In genomic region chr4:82293304-82293703, GRCh38 we compare ENCODE assay signal across 11 cellular contexts.
DNase-seq lines count a peak whose midpoint lies in the region; ATAC-seq, FAIRE-seq and TF ChIP-seq lines count a peak whose summit lies in the region.
"Had no signal": no experiment of that assay in that cellular context is flagged by ENCODE, and none has a peak within 500 bp of the region (broad histone marks: within the 10 kb centered on the region; RNA-seq: fewer than 3 reads in every experiment).

No MANE protein-coding gene starts in this region.

- H2BK15ac ChIP-seq in mesendoderm (replicated peaks; ENCODE audit: low read depth): no peak overlapping the region

- no peaks in the 10 kb centered on the region for H3F3A ChIP-seq in GM23338 (replicated peaks; ENCODE audit: low read depth)

- FAIRE-seq in GM18507 (lab: Jason Lieb, UNC): peak; percentile 82
- FAIRE-seq: H1 had no signal

- no peaks in the 10 kb centered on the region for H3K9me3 Mint-ChIP-seq in activated naive CD8-positive, alpha-beta T cell (ENCODE audit: low read depth)
- H3K9me3 Mint-ChIP-seq in GM23338: no peaks in the 10 kb centered on the region

- no peak overlapping the region for H2BK5ac ChIP-seq in mesendoderm (ENCODE audit: low read length)

- H3K27me3 ChIP-seq in GM23338 (ENCODE audit: insufficient read depth): no peaks in the 10 kb centered on the region
- H3K27me3 ChIP-seq in mesendoderm (ENCODE audit: insufficient read depth, low read length, poor library complexity): no peaks in the 10 kb centered on the region
- H3K27me3 ChIP-seq: tibial artery had no signal

- H3K4me2 ChIP-seq in GM23338: no peak overlapping the region
- no peak overlapping the region for H3K4me2 ChIP-seq in mesendoderm (ENCODE audit: low read length)

- no peaks in the 10 kb centered on the region for H3K79me1 ChIP-seq in mesendoderm (ENCODE audit: low read length)

- peaks cover 12% of the 10 kb centered on the region for H3K4me1 Mint-ChIP-seq in activated naive CD8-positive, alpha-beta T cell (ENCODE audit: low read depth)
- no peaks in the 10 kb centered on the region for H3K4me1 Mint-ChIP-seq in GM23338

- no peak overlapping the region for H3K56ac ChIP-seq in mesendoderm (ENCODE audit: low read length)

- no peak overlapping the region for H3K23ac ChIP-seq in mesendoderm (ENCODE audit: low read length)

- H3K4me3 ChIP-seq in GM23338 (no peak overlapping the region), mesendoderm (ENCODE audit: low read length) (no peak overlapping the region)
- H3K4me3 ChIP-seq: psoas muscle, tibial artery had no signal

- H4K5ac ChIP-seq in mesendoderm (ENCODE audit: low read length): no peak overlapping the region

- H3K4ac ChIP-seq in mesendoderm (ENCODE audit: low read depth, low read length): no peak overlapping the region

- no CpG with 5 or more reads among the region's 2 CpGs for WGBS in mesendoderm (ENCODE audit: extremely low coverage, insufficient coverage, low lambda C conversion rate)

- H3K9ac ChIP-seq in mesendoderm (ENCODE audit: low read length): no peak overlapping the region

- H4K20me1 ChIP-seq in GM23338 (replicated peaks; ENCODE audit: insufficient read depth): no peaks in the 10 kb centered on the region

- no peak overlapping the region for H2BK120ac ChIP-seq in mesendoderm (ENCODE audit: low read depth, low read length)

- no peak overlapping the region for H3K27ac Mint-ChIP-seq in activated naive CD8-positive, alpha-beta T cell
- H3K27ac Mint-ChIP-seq in GM23338: no peak overlapping the region

- no peak overlapping the region for H2AK5ac ChIP-seq in mesendoderm (ENCODE audit: low read length)

- H3K27ac ChIP-seq in GM23338 (ENCODE audit: low read depth) (no peak overlapping the region), mesendoderm (ENCODE audit: low read depth, low read length) (no peak overlapping the region)
- H3K27ac ChIP-seq: psoas muscle, tibial artery had no signal

- H2AFZ ChIP-seq in GM23338: no peak overlapping the region

- no peak for TF ChIP-seq CTCF in GM23338 (conservative IDR thresholded peaks at IDR 0.05; ENCODE audit: low read depth in 2 of 2)

- no peak for DNase-seq in GM18507 (ENCODE audit: extremely low spot score, insufficient read length, low read depth)
- DNase-seq in GM23338 (ENCODE audit: low spot score): no peak
- no peak for DNase-seq in DMS 273 treated with DMSO at 0.1 percent for 48 hours (lab: John Stamatoyannopoulos, UW)
- no peak for DNase-seq in NCI-H2171 (lab: John Stamatoyannopoulos, UW)
- no peak for DNase-seq in mesendoderm
- DNase-seq: psoas muscle, tibial artery had no signal

- no peaks in the 10 kb centered on the region for H3K4me1 ChIP-seq in GM23338 (ENCODE audit: insufficient read depth)
- no peaks in the 10 kb centered on the region for H3K4me1 ChIP-seq in mesendoderm (ENCODE audit: control insufficient read depth, low read depth, low read length)
- H3K4me1 ChIP-seq: psoas muscle, tibial artery had no signal

- H3K4me3 Mint-ChIP-seq in activated naive CD8-positive, alpha-beta T cell: peak overlapping the region; percentile 27
- no peak overlapping the region for H3K4me3 Mint-ChIP-seq in GM23338

- no peak overlapping the region for H3K18ac ChIP-seq in mesendoderm (ENCODE audit: low read length)

- H4K8ac ChIP-seq in mesendoderm (ENCODE audit: low read depth, low read length): no peak overlapping the region

- ATAC-seq in GM21526 (IDR thresholded peaks at IDR 0.05; ENCODE audit: low FRiP score, unreplicated experiment) (peak; percentile 99), HG03521 (IDR thresholded peaks at IDR 0.05; ENCODE audit: unreplicated experiment) (peak; percentile 98), GM23338 (no peak)
- ATAC-seq: psoas muscle had no signal

- H3K9me2 ChIP-seq in GM23338 (ENCODE audit: insufficient read depth): no peaks in the 10 kb centered on the region

- H3K27me3 Mint-ChIP-seq in activated naive CD8-positive, alpha-beta T cell: no peaks in the 10 kb centered on the region
- no peaks in the 10 kb centered on the region for H3K27me3 Mint-ChIP-seq in GM23338 (ENCODE audit: insufficient read depth, low read depth, poor library complexity)

- no peaks in the 10 kb centered on the region for H3K79me2 ChIP-seq in GM23338 (replicated peaks; ENCODE audit: insufficient read depth)
- no peaks in the 10 kb centered on the region for H3K79me2 ChIP-seq in mesendoderm (ENCODE audit: control insufficient read depth, insufficient read depth, low read length)

- no peaks in the 10 kb centered on the region for H3K36me3 Mint-ChIP-seq in activated naive CD8-positive, alpha-beta T cell
- H3K36me3 Mint-ChIP-seq in GM23338 (ENCODE audit: low read depth): no peaks in the 10 kb centered on the region

- no peaks in the 10 kb centered on the region for H3K36me3 ChIP-seq in GM23338 (ENCODE audit: insufficient read depth)
- no peaks in the 10 kb centered on the region for H3K36me3 ChIP-seq in mesendoderm (ENCODE audit: control insufficient read depth, insufficient read depth, low read length)
- H3K36me3 ChIP-seq: tibial artery had no signal

TF ChIP-seq in GM23338, 12 proteins besides CTCF, POLR2A, EP300 and RAD21 (continues in another document):
- TF ChIP-seq ZNF331 (CRISPR knock-in tag; IDR thresholded peaks at IDR 0.05; ENCODE audit: low read depth): no peak
- TF ChIP-seq ETS1 (IDR thresholded peaks at IDR 0.05): no peak
- TF ChIP-seq EZH2phosphoT487 (IDR thresholded peaks at IDR 0.05; ENCODE audit: unreplicated experiment): no peak
- no peak for TF ChIP-seq NANOG (IDR thresholded peaks at IDR 0.05; ENCODE audit: borderline replicate concordance)
- TF ChIP-seq, protein P1, sequence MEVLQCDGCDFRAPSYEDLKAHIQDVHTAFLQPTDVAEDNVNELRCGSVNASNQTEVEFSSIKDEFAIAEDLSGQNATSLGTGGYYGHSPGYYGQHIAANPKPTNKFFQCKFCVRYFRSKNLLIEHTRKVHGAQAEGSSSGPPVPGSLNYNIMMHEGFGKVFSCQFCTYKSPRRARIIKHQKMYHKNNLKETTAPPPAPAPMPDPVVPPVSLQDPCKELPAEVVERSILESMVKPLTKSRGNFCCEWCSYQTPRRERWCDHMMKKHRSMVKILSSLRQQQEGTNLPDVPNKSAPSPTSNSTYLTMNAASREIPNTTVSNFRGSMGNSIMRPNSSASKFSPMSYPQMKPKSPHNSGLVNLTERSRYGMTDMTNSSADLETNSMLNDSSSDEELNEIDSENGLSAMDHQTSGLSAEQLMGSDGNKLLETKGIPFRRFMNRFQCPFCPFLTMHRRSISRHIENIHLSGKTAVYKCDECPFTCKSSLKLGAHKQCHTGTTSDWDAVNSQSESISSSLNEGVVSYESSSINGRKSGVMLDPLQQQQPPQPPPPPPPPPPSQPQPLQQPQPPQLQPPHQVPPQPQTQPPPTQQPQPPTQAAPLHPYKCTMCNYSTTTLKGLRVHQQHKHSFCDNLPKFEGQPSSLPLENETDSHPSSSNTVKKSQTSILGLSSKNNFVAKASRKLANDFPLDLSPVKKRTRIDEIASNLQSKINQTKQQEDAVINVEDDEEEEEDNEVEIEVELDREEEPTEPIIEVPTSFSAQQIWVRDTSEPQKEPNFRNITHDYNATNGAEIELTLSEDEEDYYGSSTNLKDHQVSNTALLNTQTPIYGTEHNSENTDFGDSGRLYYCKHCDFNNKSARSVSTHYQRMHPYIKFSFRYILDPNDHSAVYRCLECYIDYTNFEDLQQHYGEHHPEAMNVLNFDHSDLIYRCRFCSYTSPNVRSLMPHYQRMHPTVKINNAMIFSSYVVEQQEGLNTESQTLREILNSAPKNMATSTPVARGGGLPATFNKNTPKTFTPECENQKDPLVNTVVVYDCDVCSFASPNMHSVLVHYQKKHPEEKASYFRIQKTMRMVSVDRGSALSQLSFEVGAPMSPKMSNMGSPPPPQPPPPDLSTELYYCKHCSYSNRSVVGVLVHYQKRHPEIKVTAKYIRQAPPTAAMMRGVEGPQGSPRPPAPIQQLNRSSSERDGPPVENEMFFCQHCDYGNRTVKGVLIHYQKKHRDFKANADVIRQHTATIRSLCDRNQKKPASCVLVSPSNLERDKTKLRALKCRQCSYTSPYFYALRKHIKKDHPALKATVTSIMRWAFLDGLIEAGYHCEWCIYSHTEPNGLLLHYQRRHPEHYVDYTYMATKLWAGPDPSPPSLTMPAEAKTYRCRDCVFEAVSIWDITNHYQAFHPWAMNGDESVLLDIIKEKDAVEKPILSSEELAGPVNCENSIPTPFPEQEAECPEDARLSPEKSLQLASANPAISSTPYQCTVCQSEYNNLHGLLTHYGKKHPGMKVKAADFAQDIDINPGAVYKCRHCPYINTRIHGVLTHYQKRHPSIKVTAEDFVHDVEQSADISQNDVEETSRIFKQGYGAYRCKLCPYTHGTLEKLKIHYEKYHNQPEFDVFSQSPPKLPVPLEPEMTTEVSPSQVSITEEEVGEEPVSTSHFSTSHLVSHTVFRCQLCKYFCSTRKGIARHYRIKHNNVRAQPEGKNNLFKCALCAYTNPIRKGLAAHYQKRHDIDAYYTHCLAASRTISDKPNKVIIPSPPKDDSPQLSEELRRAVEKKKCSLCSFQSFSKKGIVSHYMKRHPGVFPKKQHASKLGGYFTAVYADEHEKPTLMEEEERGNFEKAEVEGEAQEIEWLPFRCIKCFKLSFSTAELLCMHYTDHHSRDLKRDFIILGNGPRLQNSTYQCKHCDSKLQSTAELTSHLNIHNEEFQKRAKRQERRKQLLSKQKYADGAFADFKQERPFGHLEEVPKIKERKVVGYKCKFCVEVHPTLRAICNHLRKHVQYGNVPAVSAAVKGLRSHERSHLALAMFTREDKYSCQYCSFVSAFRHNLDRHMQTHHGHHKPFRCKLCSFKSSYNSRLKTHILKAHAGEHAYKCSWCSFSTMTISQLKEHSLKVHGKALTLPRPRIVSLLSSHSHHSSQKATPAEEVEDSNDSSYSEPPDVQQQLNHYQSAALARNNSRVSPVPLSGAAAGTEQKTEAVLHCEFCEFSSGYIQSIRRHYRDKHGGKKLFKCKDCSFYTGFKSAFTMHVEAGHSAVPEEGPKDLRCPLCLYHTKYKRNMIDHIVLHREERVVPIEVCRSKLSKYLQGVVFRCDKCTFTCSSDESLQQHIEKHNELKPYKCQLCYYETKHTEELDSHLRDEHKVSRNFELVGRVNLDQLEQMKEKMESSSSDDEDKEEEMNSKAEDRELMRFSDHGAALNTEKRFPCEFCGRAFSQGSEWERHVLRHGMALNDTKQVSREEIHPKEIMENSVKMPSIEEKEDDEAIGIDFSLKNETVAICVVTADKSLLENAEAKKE (CRISPR knock-in tag; IDR thresholded peaks at IDR 0.05): no peak
- TF ChIP-seq ZNF114 (CRISPR knock-in tag; IDR thresholded peaks at IDR 0.05): no peak
- TF ChIP-seq CREB1 (CRISPR knock-in tag; IDR thresholded peaks at IDR 0.05; ENCODE audit: low read depth): no peak
